ENCODE assay signal across 17 cellular contexts in genomic region chr6:23655502-23655901, GRCh38.
"Had no signal": no experiment of that assay in that cellular context is flagged by ENCODE, and none has a peak within 500 bp of the region (broad histone marks: within the 10 kb centered on the region; RNA-seq: fewer than 3 reads in every experiment).

No MANE protein-coding gene starts in this region.

- H3K4me1 ChIP-seq: body of pancreas, foreskin keratinocyte, lower lobe of right lung had no signal

- H3K27ac Mint-ChIP-seq: activated B cell treated with CpG ODN at 0.5 μM for 24 hours; activated CD8-positive, alpha-beta T cell treated with anti-CD3 and anti-CD28 coated beads for 36 hours; activated naive CD8-positive, alpha-beta T cell treated with anti-CD3 and anti-CD28 coated beads, Interleukin-2, amount 10 ng/mL, durations not matched to agents 7 days and 5 days; activated T-cell treated with anti-CD3 and anti-CD28 coated beads, Interleukin-2, amount 50 U/mL, for 24 hours; activated T-helper 2 cell treated with anti-CD3 and anti-CD28 coated beads, Interferon-gamma antibody, Interleukin-2, Interleukin-4, amounts not matched to agents 10 μg/mL and 5 μg/mL and 100 μg/mL, durations not matched to agents 14 hours and 24 hours and 36 hours; effector memory CD8-positive, alpha-beta T cell; natural killer cell had no signal

- H3K27me3 ChIP-seq: body of pancreas, foreskin keratinocyte, thyroid gland had no signal

- H3K36me3 Mint-ChIP-seq: activated naive CD8-positive, alpha-beta T cell treated with anti-CD3 and anti-CD28 coated beads, Interleukin-2, amount 10 ng/mL, durations not matched to agents 7 days and 5 days; natural killer cell had no signal

- H3K27ac ChIP-seq: body of pancreas, foreskin keratinocyte, lower lobe of right lung, thyroid gland had no signal

- H3K4me3 ChIP-seq: body of pancreas, lower lobe of right lung, thyroid gland had no signal

- H3K9me3 ChIP-seq: body of pancreas, lower lobe of right lung, thyroid gland had no signal

- ATAC-seq: activated CD8-positive, alpha-beta T cell treated with anti-CD3 and anti-CD28 coated beads for 36 hours; body of pancreas; effector memory CD8-positive, alpha-beta T cell; foreskin keratinocyte; lower lobe of right lung; natural killer cell had no signal

- H3K4me3 Mint-ChIP-seq: activated B cell treated with CpG ODN at 0.5 μM for 24 hours; activated CD8-positive, alpha-beta T cell treated with anti-CD3 and anti-CD28 coated beads for 36 hours; activated naive CD8-positive, alpha-beta T cell treated with anti-CD3 and anti-CD28 coated beads, Interleukin-2, amount 10 ng/mL, durations not matched to agents 7 days and 5 days; activated T-cell treated with anti-CD3 and anti-CD28 coated beads, Interleukin-2, amount 50 U/mL, for 24 hours; effector memory CD8-positive, alpha-beta T cell; natural killer cell had no signal

- H3K27me3 Mint-ChIP-seq: activated B cell treated with CpG ODN at 0.5 μM for 24 hours; activated CD8-positive, alpha-beta T cell treated with anti-CD3 and anti-CD28 coated beads for 36 hours; activated naive CD8-positive, alpha-beta T cell treated with anti-CD3 and anti-CD28 coated beads, Interleukin-2, amount 10 ng/mL, durations not matched to agents 7 days and 5 days; activated T-cell treated with anti-CD3 and anti-CD28 coated beads, Interleukin-2, amount 50 U/mL, for 24 hours; effector memory CD8-positive, alpha-beta T cell had no signal

- H3K9me3 Mint-ChIP-seq: activated B cell treated with CpG ODN at 0.5 μM for 24 hours; activated CD8-positive, alpha-beta T cell treated with anti-CD3 and anti-CD28 coated beads for 36 hours; activated T-cell treated with anti-CD3 and anti-CD28 coated beads, Interleukin-2, amount 50 U/mL, for 24 hours; activated T-helper 2 cell treated with anti-CD3 and anti-CD28 coated beads, Interferon-gamma antibody, Interleukin-2, Interleukin-4, amounts not matched to agents 10 μg/mL and 5 μg/mL and 100 μg/mL, durations not matched to agents 14 hours and 24 hours and 36 hours had no signal

- DNase-seq: activated B cell treated with CpG ODN at 0.5 μM for 24 hours; activated CD4-positive, alpha-beta T cell treated with anti-CD3 and anti-CD28 coated beads for 48 hours; activated CD8-positive, alpha-beta T cell treated with anti-CD3 and anti-CD28 coated beads for 36 hours; activated naive CD4-positive, alpha-beta T cell treated with Interleukin-2 at 50 U/mL for 16 hours; activated naive CD8-positive, alpha-beta T cell treated with anti-CD3 and anti-CD28 coated beads, Interleukin-2, amount 10 ng/mL, durations not matched to agents 7 days and 5 days; activated T-cell treated with anti-CD3 and anti-CD28 coated beads, Interleukin-2, amount 50 U/mL, for 24 hours; body of pancreas; effector memory CD8-positive, alpha-beta T cell; foreskin keratinocyte; glutamatergic neuron; lower lobe of right lung; natural killer cell; posterior cingulate gyrus; stimulated activated naive CD4-positive, alpha-beta T cell; T-helper 9 cell; thyroid gland had no signal

- H3K36me3 ChIP-seq: lower lobe of right lung, thyroid gland had no signal

- H3K4me1 Mint-ChIP-seq: activated B cell treated with CpG ODN at 0.5 μM for 24 hours; activated naive CD8-positive, alpha-beta T cell treated with anti-CD3 and anti-CD28 coated beads, Interleukin-2, amount 10 ng/mL, durations not matched to agents 7 days and 5 days; natural killer cell had no signal
